In the genomic region with DNA sequence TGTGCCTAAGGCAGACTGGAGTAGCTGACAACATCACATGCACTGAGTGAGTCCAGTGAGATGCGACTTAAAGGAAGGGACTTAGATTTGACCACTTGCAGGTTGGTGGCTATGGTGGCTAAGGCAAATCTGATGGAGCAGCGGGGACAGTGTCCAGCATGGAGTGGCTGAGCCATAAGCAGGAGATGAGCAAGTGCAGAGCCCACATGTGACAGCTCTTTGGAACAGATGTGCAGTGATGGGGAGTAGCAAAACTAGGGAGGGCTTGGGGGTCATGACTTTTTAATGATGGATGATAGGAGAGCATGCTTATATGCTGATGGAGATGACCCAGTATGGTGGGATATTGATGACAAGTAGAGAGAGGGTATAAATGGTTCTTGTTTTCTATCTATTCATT, we compare ENCODE assay signal across 20 cellular contexts.
DNase-seq lines count a peak whose midpoint lies in the region; ATAC-seq and TF ChIP-seq lines count a peak whose summit lies in the region.
"Had no signal": no experiment of that assay in that cellular context is flagged by ENCODE, and none has a peak within 500 bp of the region (broad histone marks: within the 10 kb centered on the region; RNA-seq: fewer than 3 reads in every experiment).

No MANE protein-coding gene starts in this region.

- H3K36me3 Mint-ChIP-seq in activated CD4-positive, alpha-beta memory T cell treated with anti-CD3 and anti-CD28 coated beads for 36 hours, result peaks cover 4% of the 10 kb centered on the region

- H4K20me1 ChIP-seq in GM23248 (ENCODE audit: insufficient read depth), result no peaks in the 10 kb centered on the region

- H3F3A ChIP-seq in GM23248 (ENCODE audit: insufficient read depth), result peaks cover 17% of the 10 kb centered on the region; the same call in 1 of the 2 replicates

- TF ChIP-seq CTCF in ascending aorta (IDR thresholded peaks at IDR 0.05), result no peak
- no peak for TF ChIP-seq CTCF in thyroid gland (IDR thresholded peaks at IDR 0.05)

- H3K36me3 ChIP-seq in GM23248 (ENCODE audit: low read depth) (no peaks in the 10 kb centered on the region), ascending aorta (no peaks in the 10 kb centered on the region), muscle layer of duodenum (ENCODE audit: control insufficient read depth in 1 of 2, insufficient read depth in 2 of 2, low read length in 2 of 2) (no peaks in the 10 kb centered on the region), thyroid gland (no peaks in the 10 kb centered on the region)
- H3K36me3 ChIP-seq: MG63, right lobe of liver, upper lobe of left lung had no signal

- DNase-seq in GM23248, result no peak
- DNase-seq in ascending aorta (ENCODE audit: low spot score in 2 of 2), result no peak
- DNase-seq in thyroid gland, result no peak
- DNase-seq in activated CD4-positive, alpha-beta memory T cell treated with anti-CD3 and anti-CD28 coated beads for 36 hours, result no peak
- no peak for DNase-seq in GF-D8 (lab: John Stamatoyannopoulos, UW)
- DNase-seq in middle frontal gyrus (ENCODE audit: extremely low spot score, low spot score), result no peak
- DNase-seq: activated naive CD4-positive, alpha-beta T cell treated with anti-CD3 and anti-CD28 coated beads, Interleukin-2, amount 50 U/mL, for 16 hours; activated T-cell treated with anti-CD3 and anti-CD28 coated beads, Interleukin-2, amount 50 U/mL, for 4 hours; COR-L47; head of caudate nucleus; NCI-H1436; NCI-H524 treated with DMSO at 0.1 percent for 48 hours; nucleus accumbens; right lobe of liver; stimulated activated naive CD4-positive, alpha-beta T cell treated with Interleukin-2 at 50 U/mL for 16 hours had no signal

- H3K9me3 Mint-ChIP-seq in activated CD4-positive, alpha-beta memory T cell treated with anti-CD3 and anti-CD28 coated beads for 36 hours, result no peaks in the 10 kb centered on the region
- H3K9me3 Mint-ChIP-seq: activated T-cell treated with anti-CD3 and anti-CD28 coated beads, Interleukin-2, amount 50 U/mL, for 4 hours had no signal

- H3K27me3 Mint-ChIP-seq in activated CD4-positive, alpha-beta memory T cell treated with anti-CD3 and anti-CD28 coated beads for 36 hours, result no peaks in the 10 kb centered on the region

- peaks cover 32% of the 10 kb centered on the region for H3K4me1 ChIP-seq in GM23248 (ENCODE audit: insufficient read depth)
- peaks cover 5 to 7% of the 10 kb centered on the region in 2 donors for H3K4me1 ChIP-seq in ascending aorta
- peaks cover 5 to 11% of the 10 kb centered on the region in 2 donors for H3K4me1 ChIP-seq in muscle layer of duodenum (ENCODE audit: control insufficient read depth in 1 of 2, insufficient read depth in 2 of 2, low read length in 2 of 2)
- H3K4me1 ChIP-seq in thyroid gland, result peaks cover 0 to 2% of the 10 kb centered on the region in 2 donors

- H3K9me3 ChIP-seq in GM23248 (ENCODE audit: low read depth) (no peaks in the 10 kb centered on the region), ascending aorta (no peaks in the 10 kb centered on the region), muscle layer of duodenum (ENCODE audit: control insufficient read depth in 1 of 2, low read length in 2 of 2) (no peaks in the 10 kb centered on the region), thyroid gland (no peaks in the 10 kb centered on the region)
- H3K9me3 ChIP-seq: MG63, right lobe of liver, upper lobe of left lung had no signal

- H2AFZ ChIP-seq in GM23248, result no peak overlapping the region

- no peak overlapping the region for H3K27ac Mint-ChIP-seq in activated CD4-positive, alpha-beta memory T cell treated with anti-CD3 and anti-CD28 coated beads for 36 hours

- intact Hi-C loops in ascending aorta (cut with DNase I) (no loop called here), thyroid gland (cut with DNase I) (no loop called here)
- intact Hi-C loops in activated CD4-positive, alpha-beta memory T cell treated with anti-CD3 and anti-CD28 coated beads for 36 hours (cut with micrococcal nuclease), result loop anchor here (10.0 kb wide), 1 partner anchor 64 kb away; no protein-coding TSS in a partner anchor

- H3K9ac ChIP-seq in GM23248, result no peak overlapping the region

- H3K4me2 ChIP-seq in GM23248 (ENCODE audit: unreplicated experiment), result peak overlapping the region; percentile 60

- no peaks in the 10 kb centered on the region for H3K79me2 ChIP-seq in GM23248 (ENCODE audit: insufficient read depth)

- WGBS in GM23248 (ENCODE audit: low coverage in 1 of 2, low lambda C conversion rate in 2 of 2, missing lambda C conversion rate in 2 of 2), 2 experiments, result 95 to 98% methylated on average over 2 of the region's 2 CpGs
- WGBS in thyroid gland, 2 donors, result 91 to 98% methylated on average over 2 of the region's 2 CpGs

- peaks cover 30% of the 10 kb centered on the region for H3K4me1 Mint-ChIP-seq in activated CD4-positive, alpha-beta memory T cell treated with anti-CD3 and anti-CD28 coated beads for 36 hours (ENCODE audit: low read depth)

- POLR2A ChIA-PET in activated CD4-positive, alpha-beta memory T cell treated with anti-CD3 and anti-CD28 coated beads for 36 hours (lab: Charles Lee), result no interaction called here

- H3K27ac ChIP-seq in GM23248 (peak overlapping the region; percentile 95), ascending aorta (peak overlapping the region; percentile 7 to 63), muscle layer of duodenum (ENCODE audit: low read length) (peak overlapping the region; percentile 32), thyroid gland (peak overlapping the region in 2 of 3 donors; percentile 4 to 8)
- H3K27ac ChIP-seq: right lobe of liver had no signal

- no peak for ATAC-seq in GM19467 (IDR thresholded peaks at IDR 0.05; ENCODE audit: unreplicated experiment)
- ATAC-seq: activated CD4-positive, CD25-positive, alpha-beta regulatory T cell treated with anti-CD3 and anti-CD28 coated beads, Interleukin-2, amount 50 U/mL, for 24 hours; activated T-cell treated with anti-CD3 and anti-CD28 coated beads, Interleukin-2, amount 50 U/mL, for 4 hours had no signal

- H3K27me3 ChIP-seq in GM23248 (replicated peaks; ENCODE audit: insufficient read depth), result no peaks in the 10 kb centered on the region
- no peaks in the 10 kb centered on the region for H3K27me3 ChIP-seq in ascending aorta
- no peaks in the 10 kb centered on the region for H3K27me3 ChIP-seq in muscle layer of duodenum (ENCODE audit: low read depth, low read length)
- no peaks in the 10 kb centered on the region for H3K27me3 ChIP-seq in thyroid gland
- H3K27me3 ChIP-seq: MG63, right lobe of liver, upper lobe of left lung had no signal

- H3K4me3 Mint-ChIP-seq in activated CD4-positive, alpha-beta memory T cell treated with anti-CD3 and anti-CD28 coated beads for 36 hours, result no peak overlapping the region
- H3K4me3 Mint-ChIP-seq: activated T-cell treated with anti-CD3 and anti-CD28 coated beads, Interleukin-2, amount 50 U/mL, for 4 hours had no signal

- no peak for TF ChIP-seq POLR2A in thyroid gland (IDR thresholded peaks at IDR 0.05)

- no peaks in the 10 kb centered on the region for H3K9me2 ChIP-seq in GM23248 (ENCODE audit: insufficient read depth)

- CTCF ChIA-PET in activated CD4-positive, alpha-beta memory T cell treated with anti-CD3 and anti-CD28 coated beads for 36 hours (lab: Charles Lee), result no interaction called here

- H3K4me3 ChIP-seq in GM23248, result no peak overlapping the region
- no peak overlapping the region for H3K4me3 ChIP-seq in ascending aorta
- no peak overlapping the region for H3K4me3 ChIP-seq in muscle layer of duodenum (ENCODE audit: low read depth in 1 of 2, low read length in 2 of 2)
- no peak overlapping the region for H3K4me3 ChIP-seq in thyroid gland (replicated peaks in 1 of 3)
- H3K4me3 ChIP-seq: MG63, right lobe of liver, upper lobe of left lung had no signal

- in situ Hi-C loops in GM23248 (cut with MboI), result no loop called here

Comparison
In these comparisons a context has a peak if more than half of its experiments do, and no peak if none do; other contexts are left out.
1. H3K27ac ChIP-seq: peak in every context shown above with its lines; median percentile 95 in GM23248; 35 in ascending aorta; 32 in muscle layer of duodenum; 6 in thyroid gland.